ENCODE assay signal across 19 cellular contexts in the genomic region with DNA sequence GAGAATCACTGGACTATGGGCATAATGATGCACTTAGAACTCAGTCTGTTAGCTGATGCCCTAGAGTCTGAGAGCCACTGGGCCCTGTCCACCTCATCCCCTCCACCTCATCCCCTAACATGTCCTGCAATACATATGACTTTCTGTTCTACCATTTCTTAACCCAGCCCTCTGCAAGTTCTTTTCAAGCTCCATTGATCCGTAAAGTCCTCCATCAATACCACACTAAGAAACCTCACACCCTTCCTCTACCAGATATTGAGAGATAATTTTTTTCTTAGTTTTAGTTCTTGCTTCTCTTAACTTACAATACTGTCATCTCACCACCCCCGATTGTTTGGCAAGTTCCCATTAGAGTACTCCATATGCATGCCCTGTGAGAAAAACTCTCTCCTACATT. TPM values are rescaled to one million over a fixed set of nuclear protein-coding genes. Genes with fewer than 3 reads are reported as not detected.
DNase-seq lines count a peak whose midpoint lies in the region; ATAC-seq and TF ChIP-seq lines count a peak whose summit lies in the region.
"Had no signal": no experiment of that assay in that cellular context is flagged by ENCODE, and none has a peak within 500 bp of the region (broad histone marks: within the 10 kb centered on the region; RNA-seq: fewer than 3 reads in every experiment).

No MANE protein-coding gene starts in this region.

- 69 to 89% methylated on average over 2 of the region's 2 CpGs for WGBS in transverse colon (ENCODE audit: low coverage in 1 of 2), 2 donors

- no peak overlapping the region for H3K4me3 Mint-ChIP-seq in activated naive CD8-positive, alpha-beta T cell treated with anti-CD3 and anti-CD28 coated beads, Interleukin-2, amount 50 U/mL, for 24 hours
- H3K4me3 Mint-ChIP-seq: activated T-cell treated with anti-CD3 and anti-CD28 coated beads, Interleukin-2, amount 50 U/mL, for 24 hours had no signal

- H3K9me3 ChIP-seq in transverse colon: no peaks in the 10 kb centered on the region
- H3K9me3 ChIP-seq: esophagus muscularis mucosa, prostate gland had no signal

- H3K4me3 ChIP-seq in GM12865 (ENCODE audit: low read depth, low read length) (no peak overlapping the region), transverse colon (no peak overlapping the region)
- H3K4me3 ChIP-seq: coronary artery, esophagus muscularis mucosa, hepatocyte, prostate gland had no signal

- intact Hi-C loops in transverse colon (cut with DNase I; ENCODE audit: low total_unique reads): no loop called here

- in situ Hi-C loops in transverse colon (cut with MboI; ENCODE audit: low pct_ligation_motif_present in 1 of 4, low pct_unique_long_range_greater_than_20kb in 1 of 4, low sequenced_read_pairs in 3 of 4): no loop called here

- TF ChIP-seq POLR2A in transverse colon (IDR thresholded peaks at IDR 0.05): no peak

- peak; percentile 61 for ATAC-seq in GM19463 (IDR thresholded peaks at IDR 0.05; ENCODE audit: unreplicated experiment)
- ATAC-seq in HG02840 (IDR thresholded peaks at IDR 0.05; ENCODE audit: low FRiP score, unreplicated experiment): peak; percentile 57
- peak; percentile 47 for ATAC-seq in HG03457 (IDR thresholded peaks at IDR 0.05; ENCODE audit: unreplicated experiment)
- ATAC-seq in activated naive CD8-positive, alpha-beta T cell treated with anti-CD3 and anti-CD28 coated beads, Interleukin-2, amount 50 U/mL, for 24 hours: no peak
- ATAC-seq: left colon, Panc1 had no signal

- H3K27ac ChIP-seq in transverse colon: no peak overlapping the region
- H3K27ac ChIP-seq: coronary artery, esophagus muscularis mucosa, hepatocyte, prostate gland had no signal

- no peaks in the 10 kb centered on the region for H3K36me3 Mint-ChIP-seq in activated naive CD8-positive, alpha-beta T cell treated with anti-CD3 and anti-CD28 coated beads, Interleukin-2, amount 50 U/mL, for 24 hours (ENCODE audit: low read depth)

- H3K27me3 Mint-ChIP-seq in activated naive CD8-positive, alpha-beta T cell treated with anti-CD3 and anti-CD28 coated beads, Interleukin-2, amount 50 U/mL, for 24 hours: peaks cover 1% of the 10 kb centered on the region

- H3K27me3 ChIP-seq in transverse colon: no peaks in the 10 kb centered on the region
- H3K27me3 ChIP-seq: esophagus muscularis mucosa, hepatocyte had no signal

- no peaks in the 10 kb centered on the region for H3K9me3 Mint-ChIP-seq in activated naive CD8-positive, alpha-beta T cell treated with anti-CD3 and anti-CD28 coated beads, Interleukin-2, amount 50 U/mL, for 24 hours
- H3K9me3 Mint-ChIP-seq: activated T-cell treated with anti-CD3 and anti-CD28 coated beads, Interleukin-2, amount 50 U/mL, for 24 hours had no signal

- no peaks in the 10 kb centered on the region for H3K36me3 ChIP-seq in transverse colon
- H3K36me3 ChIP-seq: esophagus muscularis mucosa, prostate gland had no signal

- TF ChIP-seq CTCF in GM12865 (IDR thresholded peaks at IDR 0.05; ENCODE audit: insufficient read depth, low read depth, low read length, missing control alignments) (no peak), transverse colon (IDR thresholded peaks at IDR 0.05) (no peak)

- DNase-seq in GM12865 (ENCODE audit: low read depth): peak; percentile 47
- DNase-seq in kidney tubule cell (ENCODE audit: low spot score): no peak
- no peak for DNase-seq in transverse colon
- no peak for DNase-seq in activated naive CD8-positive, alpha-beta T cell treated with anti-CD3 and anti-CD28 coated beads, Interleukin-2, amount 50 U/mL, for 24 hours
- no peak for DNase-seq in NCI-H524 treated with DMSO at 0.1 percent for 48 hours (lab: John Stamatoyannopoulos, UW)
- DNase-seq: activated CD4-positive, alpha-beta T cell treated with anti-CD3 and anti-CD28 coated beads for 4 hours; activated T-cell treated with anti-CD3 and anti-CD28 coated beads, Interleukin-2, amount 50 U/mL, for 24 hours; amniotic stem cell; left colon; NCI-H1092 had no signal

- no peaks in the 10 kb centered on the region for H3K4me1 ChIP-seq in transverse colon
- H3K4me1 ChIP-seq: esophagus muscularis mucosa, prostate gland had no signal

- no peak overlapping the region for H3K27ac Mint-ChIP-seq in activated naive CD8-positive, alpha-beta T cell treated with anti-CD3 and anti-CD28 coated beads, Interleukin-2, amount 50 U/mL, for 24 hours
- H3K27ac Mint-ChIP-seq: activated T-cell treated with anti-CD3 and anti-CD28 coated beads, Interleukin-2, amount 50 U/mL, for 24 hours had no signal

- peaks cover 4% of the 10 kb centered on the region for H3K4me1 Mint-ChIP-seq in activated naive CD8-positive, alpha-beta T cell treated with anti-CD3 and anti-CD28 coated beads, Interleukin-2, amount 50 U/mL, for 24 hours

- no peak for TF ChIP-seq EP300 in transverse colon (IDR thresholded peaks at IDR 0.05; ENCODE audit: low read depth)

RNA-seq across cellular contexts. Expression of a gene that starts 22.1 kb away (rescaled TPM):
- total RNA-seq in transverse colon: not detected
- total RNA-seq: esophagus muscularis mucosa; hepatocyte; T-helper 1 cell treated with Interleukin-12 subunit alpha and Interleukin-12 subunit beta and Interleukin-4 antibody, amounts not matched to agents 30 ng/mL and 1 ng/mL, for 36 hours had no signal

RNA-seq across cellular contexts. Expression of a gene that starts 23.4 kb away (rescaled TPM):
- total RNA-seq in transverse colon: 10 to 100 TPM in 1 of 4 donors, 1 to 10 TPM in 2, under 1 TPM in 1; 0.20 to 28.7 (median 1.2) TPM
- total RNA-seq: hepatocyte; T-helper 1 cell treated with Interleukin-12 subunit alpha and Interleukin-12 subunit beta and Interleukin-4 antibody, amounts not matched to agents 30 ng/mL and 1 ng/mL, for 36 hours had no signal
